Comparison of ENCODE assay signal across 1 cellular context in genomic region chr10:110872145-110872983, GRCh38.
A peak's percentile ranks its signal among the peaks of the same experiment; 100 is the strongest.
TF ChIP-seq lines count a peak whose summit lies in the region.

No MANE protein-coding gene starts in this region.

TF ChIP-seq in HepG2, 621 proteins besides CTCF, POLR2A, EP300 and RAD21 (continued from another document and continues in another):
- TF ChIP-seq ZC3H13 (CRISPR knock-in tag; IDR thresholded peaks at IDR 0.05), result 0 out of 2 replicates have a peak, but pooled peaks have one; percentile 45
- TF ChIP-seq ZNF543 (CRISPR knock-in tag; IDR thresholded peaks at IDR 0.05), result peak; percentile 13; the same call in 1 of the 2 replicates
- peak; percentile 25; the same call in 1 of the 2 replicates for TF ChIP-seq PHF21A (CRISPR knock-in tag; IDR thresholded peaks at IDR 0.05)
- no peak for TF ChIP-seq ZNF557 (CRISPR knock-in tag; IDR thresholded peaks at IDR 0.05)
- no peak for TF ChIP-seq NFIB (CRISPR knock-in tag; IDR thresholded peaks at IDR 0.05; ENCODE audit: borderline replicate concordance)
- 0 out of 2 replicates have a peak, but pooled peaks have one; percentile 26 for TF ChIP-seq IRX3 (CRISPR knock-in tag; IDR thresholded peaks at IDR 0.05; ENCODE audit: borderline replicate concordance, low read depth)
- TF ChIP-seq, protein P1, sequence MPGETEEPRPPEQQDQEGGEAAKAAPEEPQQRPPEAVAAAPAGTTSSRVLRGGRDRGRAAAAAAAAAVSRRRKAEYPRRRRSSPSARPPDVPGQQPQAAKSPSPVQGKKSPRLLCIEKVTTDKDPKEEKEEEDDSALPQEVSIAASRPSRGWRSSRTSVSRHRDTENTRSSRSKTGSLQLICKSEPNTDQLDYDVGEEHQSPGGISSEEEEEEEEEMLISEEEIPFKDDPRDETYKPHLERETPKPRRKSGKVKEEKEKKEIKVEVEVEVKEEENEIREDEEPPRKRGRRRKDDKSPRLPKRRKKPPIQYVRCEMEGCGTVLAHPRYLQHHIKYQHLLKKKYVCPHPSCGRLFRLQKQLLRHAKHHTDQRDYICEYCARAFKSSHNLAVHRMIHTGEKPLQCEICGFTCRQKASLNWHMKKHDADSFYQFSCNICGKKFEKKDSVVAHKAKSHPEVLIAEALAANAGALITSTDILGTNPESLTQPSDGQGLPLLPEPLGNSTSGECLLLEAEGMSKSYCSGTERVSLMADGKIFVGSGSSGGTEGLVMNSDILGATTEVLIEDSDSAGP (CRISPR knock-in tag; IDR thresholded peaks at IDR 0.05; ENCODE audit: borderline replicate concordance), result peak; percentile 52; the same call in 1 of the 2 replicates
- TF ChIP-seq, protein P2, sequence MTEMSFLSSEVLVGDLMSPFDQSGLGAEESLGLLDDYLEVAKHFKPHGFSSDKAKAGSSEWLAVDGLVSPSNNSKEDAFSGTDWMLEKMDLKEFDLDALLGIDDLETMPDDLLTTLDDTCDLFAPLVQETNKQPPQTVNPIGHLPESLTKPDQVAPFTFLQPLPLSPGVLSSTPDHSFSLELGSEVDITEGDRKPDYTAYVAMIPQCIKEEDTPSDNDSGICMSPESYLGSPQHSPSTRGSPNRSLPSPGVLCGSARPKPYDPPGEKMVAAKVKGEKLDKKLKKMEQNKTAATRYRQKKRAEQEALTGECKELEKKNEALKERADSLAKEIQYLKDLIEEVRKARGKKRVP (CRISPR knock-in tag; IDR thresholded peaks at IDR 0.05), result peak in 1 of 2 experiments; percentile 68; a peak in 1 of 4 replicates
- TF ChIP-seq ZNF816 (CRISPR knock-in tag; IDR thresholded peaks at IDR 0.05; ENCODE audit: borderline replicate concordance), result peak; percentile 89
- TF ChIP-seq SAP130 (CRISPR knock-in tag; IDR thresholded peaks at IDR 0.05; ENCODE audit: low read depth), result peak; percentile 76
- TF ChIP-seq ZNF780A (CRISPR knock-in tag; IDR thresholded peaks at IDR 0.05), result no peak
- TF ChIP-seq BRCA1 (CRISPR knock-in tag; IDR thresholded peaks at IDR 0.05), result 0 out of 2 replicates have a peak, but pooled peaks have one; percentile 48
- TF ChIP-seq ZNF281 (CRISPR knock-in tag; IDR thresholded peaks at IDR 0.05; ENCODE audit: borderline replicate concordance), result no peak; the same call in 1 of the 2 replicates
- TF ChIP-seq TFDP2 (CRISPR knock-in tag; IDR thresholded peaks at IDR 0.05), result peak; percentile 70; the same call in 1 of the 2 replicates
- TF ChIP-seq ZNF772 (CRISPR knock-in tag; IDR thresholded peaks at IDR 0.05), result peak; percentile 70
- TF ChIP-seq AGO2 (optimal IDR thresholded peaks at IDR 0.05; ENCODE audit: low read depth, low read length), result peak; percentile 83
- TF ChIP-seq CENPT (CRISPR knock-in tag; IDR thresholded peaks at IDR 0.05; ENCODE audit: low read depth), result no peak
- no peak for TF ChIP-seq ARNT (IDR thresholded peaks at IDR 0.05)
- peak; percentile 58; the same call in 1 of the 2 replicates for TF ChIP-seq ARNTL (CRISPR knock-in tag; IDR thresholded peaks at IDR 0.05)
- 0 out of 2 replicates have a peak, but pooled peaks have one; percentile 44 for TF ChIP-seq ZNF891 (CRISPR knock-in tag; IDR thresholded peaks at IDR 0.05)
- TF ChIP-seq TEF (CRISPR knock-in tag; IDR thresholded peaks at IDR 0.05), result peak; percentile 20; the same call in 1 of the 2 replicates
- TF ChIP-seq, protein P3, sequence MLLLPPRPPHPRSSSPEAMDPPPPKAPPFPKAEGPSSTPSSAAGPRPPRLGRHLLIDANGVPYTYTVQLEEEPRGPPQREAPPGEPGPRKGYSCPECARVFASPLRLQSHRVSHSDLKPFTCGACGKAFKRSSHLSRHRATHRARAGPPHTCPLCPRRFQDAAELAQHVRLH (CRISPR knock-in tag; IDR thresholded peaks at IDR 0.05; ENCODE audit: borderline replicate concordance, low read depth), result peak; percentile 67; the same call in 1 of the 2 replicates
- peak; percentile 66; the same call in 1 of the 2 replicates for TF ChIP-seq KDM5B (CRISPR knock-in tag; IDR thresholded peaks at IDR 0.05; ENCODE audit: borderline replicate concordance)
- TF ChIP-seq PAWR (CRISPR knock-in tag; IDR thresholded peaks at IDR 0.05; ENCODE audit: borderline replicate concordance), result 0 out of 2 replicates have a peak, but pooled peaks have one; percentile 43
- TF ChIP-seq ZNF746 (CRISPR knock-in tag; IDR thresholded peaks at IDR 0.05), result peak; percentile 46; the same call in 1 of the 2 replicates
- peak; percentile 52 for TF ChIP-seq HOXA3 (CRISPR knock-in tag; IDR thresholded peaks at IDR 0.05)
- peak; percentile 55; the same call in 1 of the 2 replicates for TF ChIP-seq BORCS8-MEF2B (CRISPR knock-in tag; IDR thresholded peaks at IDR 0.05)
- peak; percentile 25; the same call in 1 of the 2 replicates for TF ChIP-seq NR0B2 (CRISPR knock-in tag; IDR thresholded peaks at IDR 0.05)
- peak; percentile 63; the same call in 1 of the 2 replicates for TF ChIP-seq TBX2 (CRISPR knock-in tag; IDR thresholded peaks at IDR 0.05; ENCODE audit: borderline replicate concordance)
- TF ChIP-seq SALL2 (CRISPR knock-in tag; IDR thresholded peaks at IDR 0.05), result no peak
- TF ChIP-seq SIN3A (IDR thresholded peaks at IDR 0.05; ENCODE audit: borderline replicate concordance, low read depth, low read length), result peak; percentile 30; the same call in 1 of the 2 replicates
- 0 out of 2 replicates have a peak, but pooled peaks have one; percentile 37 for TF ChIP-seq FOXC1 (CRISPR knock-in tag; IDR thresholded peaks at IDR 0.05; ENCODE audit: borderline replicate concordance)
- no peak for TF ChIP-seq SOX13 (IDR thresholded peaks at IDR 0.05)
- 0 out of 4 replicates have a peak, but pooled peaks of 1 of the 2 experiments have one; percentile 6 for TF ChIP-seq SOX13 (CRISPR knock-in tag; conservative IDR thresholded peaks at IDR 0.05 in 1 of 2, IDR thresholded peaks at IDR 0.05 in 1 of 2)
- TF ChIP-seq TFE3 (CRISPR knock-in tag; IDR thresholded peaks at IDR 0.05), result 0 out of 2 replicates have a peak, but pooled peaks have one; percentile 4
- TF ChIP-seq ZMYM4 (CRISPR knock-in tag; IDR thresholded peaks at IDR 0.05), result peak; percentile 45; the same call in 1 of the 2 replicates
- TF ChIP-seq ZNF607 (CRISPR knock-in tag; IDR thresholded peaks at IDR 0.05; ENCODE audit: borderline replicate concordance), result peak; percentile 28; the same call in 1 of the 2 replicates
- TF ChIP-seq AHDC1 (CRISPR knock-in tag; IDR thresholded peaks at IDR 0.05; ENCODE audit: borderline replicate concordance), result peak; percentile 23; the same call in 1 of the 2 replicates
- TF ChIP-seq HCFC1 (IDR thresholded peaks at IDR 0.05; ENCODE audit: low read depth, low read length), result 0 out of 2 replicates have a peak, but pooled peaks have one; percentile 1
- no peak for TF ChIP-seq CREB1 (IDR thresholded peaks at IDR 0.05)
- TF ChIP-seq CREB1 (CRISPR knock-in tag; IDR thresholded peaks at IDR 0.05), result peak; percentile 54; the same call in 1 of the 2 replicates
- TF ChIP-seq NR1H2 (CRISPR knock-in tag; IDR thresholded peaks at IDR 0.05; ENCODE audit: borderline replicate concordance, low read depth), result no peak
- TF ChIP-seq NR2F6 (IDR thresholded peaks at IDR 0.05), result no peak
- TF ChIP-seq NR2F6 (CRISPR knock-in tag; IDR thresholded peaks at IDR 0.05), result peak; percentile 15; the same call in 1 of the 2 replicates
- no peak for TF ChIP-seq FLYWCH1 (CRISPR knock-in tag; IDR thresholded peaks at IDR 0.05)
- 0 out of 2 replicates have a peak, but pooled peaks have one; percentile 39 for TF ChIP-seq NR2C2 (CRISPR knock-in tag; IDR thresholded peaks at IDR 0.05; ENCODE audit: borderline replicate concordance)
- 0 out of 2 replicates have a peak, but pooled peaks have one; percentile 52 for TF ChIP-seq ZNF446 (CRISPR knock-in tag; IDR thresholded peaks at IDR 0.05)
- peak; percentile 79 for TF ChIP-seq YEATS4 (CRISPR knock-in tag; IDR thresholded peaks at IDR 0.05; ENCODE audit: borderline replicate concordance)
- peak; percentile 48; the same call in 1 of the 2 replicates for TF ChIP-seq ZNF564 (CRISPR knock-in tag; IDR thresholded peaks at IDR 0.05)
- peak; percentile 62; the same call in 1 of the 2 replicates for TF ChIP-seq REPIN1 (CRISPR knock-in tag; IDR thresholded peaks at IDR 0.05; ENCODE audit: borderline replicate concordance, low read depth)
- TF ChIP-seq RBM22 (optimal IDR thresholded peaks at IDR 0.05; ENCODE audit: low read length), result no peak
- TF ChIP-seq ISL2 (CRISPR knock-in tag; IDR thresholded peaks at IDR 0.05), result peak; percentile 43; the same call in 1 of the 2 replicates
- no peak for TF ChIP-seq ZNF7 (CRISPR knock-in tag; IDR thresholded peaks at IDR 0.05)
- TF ChIP-seq XRCC5 (optimal IDR thresholded peaks at IDR 0.05; ENCODE audit: low read length), result no peak
